Comparison of ENCODE assay signal across 15 cellular contexts in genomic region chr3:27623085-27623753, GRCh38.
DNase-seq lines count a peak whose midpoint lies in the region; ATAC-seq, FAIRE-seq and TF ChIP-seq lines count a peak whose summit lies in the region.
"Had no signal": no experiment of that assay in that cellular context is flagged by ENCODE, and none has a peak within 500 bp of the region (broad histone marks: within the 10 kb centered on the region; RNA-seq: fewer than 3 reads in every experiment).

No MANE protein-coding gene starts in this region.

- peak overlapping the region; percentile 37; the same call in 1 of the 3 replicates for H2BK15ac ChIP-seq in IMR-90 (ENCODE audit: low read depth, low read length)

- peak overlapping the region; percentile 66; the same call in 1 of the 2 replicates for H2AK5ac ChIP-seq in IMR-90 (ENCODE audit: low read depth, low read length)

- CTCF ChIA-PET in IMR-90 (lab: Yijun Ruan, JAX), result no interaction called here

- no peak for TF ChIP-seq RAD21 in IMR-90 (IDR thresholded peaks at IDR 0.05; ENCODE audit: low read length)

- dilution Hi-C loops in IMR-90 (cut with HindIII; ENCODE audit: low sequenced_read_pairs, unreplicated experiment), result no loop called here

- H4K91ac ChIP-seq in IMR-90 (ENCODE audit: insufficient read depth, low read depth, low read length), result peak overlapping the region; percentile 13; the same call in 1 of the 2 replicates

- DNase-seq in IMR-90 (peak; percentile 28), bronchial epithelial cell (ENCODE audit: low read depth) (peak; percentile 26), hepatocyte (ENCODE audit: low spot score) (peak; percentile 19), T-helper 2 cell (no peak)
- DNase-seq in stimulated activated CD4-positive, alpha-beta T cell treated with anti-CD3 and anti-CD28 coated beads, Interleukin-4, amount 100 ng/mL, for 1 hour, result no peak
- DNase-seq: activated T-cell treated with anti-CD3 and anti-CD28 coated beads for 4 hours, COR-L47, endodermal cell, NCI-H1092, NCI-H526, thyroid gland had no signal

- H3K9me3 ChIP-seq in IMR-90 (ENCODE audit: control insufficient read depth, insufficient read depth, low read length) (no peaks in the 10 kb centered on the region), hepatocyte (ENCODE audit: low read depth) (no peaks in the 10 kb centered on the region), skeletal muscle tissue (ENCODE audit: control insufficient read depth in 3 of 3, low read length in 3 of 3) (no peaks in the 10 kb centered on the region)
- H3K9me3 ChIP-seq: thyroid gland had no signal

- no peak overlapping the region for H3K4me2 ChIP-seq in IMR-90 (ENCODE audit: low read depth, low read length)
- H3K4me2 ChIP-seq in hepatocyte, result no peak overlapping the region

- POLR2A ChIA-PET in IMR-90 (lab: Charles Lee; ENCODE audit: unreplicated experiment), result no interaction called here

- H3K79me1 ChIP-seq in IMR-90 (ENCODE audit: low read depth in 1 of 2, low read length in 2 of 2), result no peaks in the 10 kb centered on the region

- peak overlapping the region; percentile 36; the same call in 1 of the 2 replicates for H2BK20ac ChIP-seq in IMR-90 (ENCODE audit: low read depth, low read length)

- ATAC-seq in IMR-90 (ENCODE audit: low read depth), result peak; percentile 36
- ATAC-seq in HG03565 (IDR thresholded peaks at IDR 0.05; ENCODE audit: unreplicated experiment), result no peak
- ATAC-seq: WTC11 had no signal

- intact Hi-C loops in IMR-90 (cut with micrococcal nuclease), result no loop called here

- H3K9me1 ChIP-seq in IMR-90 (ENCODE audit: insufficient read depth, low read length), result 0 out of 2 replicates have a peak, but pooled peaks cover 5% of the 10 kb centered on the region

- peak overlapping the region; percentile 50 for H3K4ac ChIP-seq in IMR-90 (ENCODE audit: low read depth, low read length)

- H4K20me1 ChIP-seq in IMR-90 (ENCODE audit: insufficient read depth, low read length) (no peaks in the 10 kb centered on the region), hepatocyte (ENCODE audit: insufficient read depth, poor library complexity, severe bottlenecking) (no peaks in the 10 kb centered on the region)

- H3K18ac ChIP-seq in IMR-90 (ENCODE audit: low read depth, low read length), result peak overlapping the region; percentile 29; the same call in 1 of the 2 replicates

- peak overlapping the region; percentile 20; the same call in 1 of the 2 replicates for H2BK120ac ChIP-seq in IMR-90 (ENCODE audit: low read depth, low read length)

- in situ Hi-C loops in IMR-90 (cut with MboI; ENCODE audit: low sequenced_read_pairs), result no loop called here

- TF ChIP-seq CTCF in IMR-90 (conservative IDR thresholded peaks at IDR 0.05; ENCODE audit: low read depth, low read length) (no peak), bronchial epithelial cell (IDR thresholded peaks at IDR 0.05; ENCODE audit: insufficient read depth, low read length, severe bottlenecking) (no peak), hepatocyte (IDR thresholded peaks at IDR 0.05; ENCODE audit: poor library complexity) (no peak)

- H3K79me2 ChIP-seq in hepatocyte, result no peaks in the 10 kb centered on the region

- TF ChIP-seq POLR2A in IMR-90 (IDR thresholded peaks at IDR 0.05; ENCODE audit: low read depth, low read length), result no peak

- FAIRE-seq in bronchial epithelial cell (lab: Jason Lieb, UNC), result no peak
- FAIRE-seq: H54 had no signal

- peak overlapping the region; percentile 73 for H2AFZ ChIP-seq in IMR-90 (replicated peaks; ENCODE audit: low read length, poor library complexity)
- peak overlapping the region; percentile 15 for H2AFZ ChIP-seq in hepatocyte

- H3K23ac ChIP-seq in IMR-90 (ENCODE audit: low read depth, low read length), result peak overlapping the region; percentile 64; the same call in 1 of the 2 replicates

- WGBS in IMR-90 (ENCODE audit: extremely low coverage in 2 of 2, insufficient read length in 1 of 2), 2 experiments, result 67% methylated on average over 1 of the region's 4 CpGs; no CpG with 5 or more reads in 1 of the 2 experiments
- WGBS in hepatocyte (ENCODE audit: low lambda C conversion rate, missing lambda C conversion rate), result 44% methylated on average over 4 of the region's 4 CpGs

- H3K36me3 ChIP-seq in IMR-90 (ENCODE audit: control insufficient read depth, insufficient read depth, low read length), result no peaks in the 10 kb centered on the region
- no peaks in the 10 kb centered on the region for H3K36me3 ChIP-seq in bronchial epithelial cell (ENCODE audit: control insufficient read depth, insufficient read depth, low read length)
- H3K36me3 ChIP-seq in hepatocyte (replicated peaks; ENCODE audit: insufficient read depth, low read depth), result no peaks in the 10 kb centered on the region
- no peaks in the 10 kb centered on the region for H3K36me3 ChIP-seq in skeletal muscle tissue (ENCODE audit: control insufficient read depth in 3 of 3, insufficient read depth in 3 of 3, low read length in 3 of 3)
- H3K36me3 ChIP-seq: thyroid gland had no signal

- H3K9ac ChIP-seq in IMR-90 (ENCODE audit: low read depth, low read length) (no peak overlapping the region), skeletal muscle tissue (ENCODE audit: low read depth in 1 of 3, low read length in 3 of 3) (no peak overlapping the region)

- no peaks in the 10 kb centered on the region for H3K27me3 ChIP-seq in IMR-90 (ENCODE audit: control insufficient read depth, insufficient read depth, low read length)
- no peaks in the 10 kb centered on the region for H3K27me3 ChIP-seq in bronchial epithelial cell (ENCODE audit: control insufficient read depth, insufficient read depth, low read length)
- H3K27me3 ChIP-seq in hepatocyte, result no peaks in the 10 kb centered on the region
- no peaks in the 10 kb centered on the region for H3K27me3 ChIP-seq in skeletal muscle tissue (ENCODE audit: control insufficient read depth in 3 of 3, insufficient read depth in 3 of 3, low read length in 3 of 3)
- H3K27me3 ChIP-seq: thyroid gland had no signal

- H3K27ac ChIP-seq in IMR-90 (ENCODE audit: insufficient read depth, low read length) (no peak overlapping the region), hepatocyte (peak overlapping the region; percentile 69), skeletal muscle tissue (ENCODE audit: low read depth, low read length) (peak overlapping the region; percentile 47)

- H3K9me2 ChIP-seq in hepatocyte (replicated peaks; ENCODE audit: insufficient read depth), result no peaks in the 10 kb centered on the region

- H4K8ac ChIP-seq in IMR-90 (ENCODE audit: low read depth in 2 of 2, low read length in 2 of 2), result peak overlapping the region in 1 of 2 experiments; percentile 81; a peak in 2 of 4 replicates

- peak overlapping the region; percentile 8 for H3K14ac ChIP-seq in IMR-90 (replicated peaks; ENCODE audit: low read depth, low read length)

- H3K56ac ChIP-seq in IMR-90 (ENCODE audit: extremely low read depth, insufficient read depth, low read length), result no peak overlapping the region

- H2BK5ac ChIP-seq in IMR-90 (ENCODE audit: low read depth, low read length, poor library complexity, severe bottlenecking), result peak overlapping the region; percentile 55

- BruUV-seq in IMR-90 (replicated peaks; lab: Mats Ljungman, UMichigan), result no TSS peak

- H3K4me1 ChIP-seq in IMR-90 (ENCODE audit: control insufficient read depth, insufficient read depth, low read length) (peaks cover 2% of the 10 kb centered on the region; the same call in 1 of the 2 replicates), hepatocyte (ENCODE audit: insufficient read depth) (no peaks in the 10 kb centered on the region), skeletal muscle tissue (ENCODE audit: control insufficient read depth in 3 of 3, insufficient read depth in 3 of 3, low read length in 3 of 3) (peaks cover 0 to 7% (median 0%) of the 10 kb centered on the region in 3 donors)

- H3K4me3 ChIP-seq in IMR-90 (ENCODE audit: insufficient read depth, low read depth, low read length) (no peak overlapping the region), bronchial epithelial cell (ENCODE audit: low read depth, low read length) (no peak overlapping the region), hepatocyte (no peak overlapping the region), skeletal muscle tissue (ENCODE audit: low read length in 3 of 3) (no peak overlapping the region)
- H3K4me3 ChIP-seq: thyroid gland had no signal

- H2AK9ac ChIP-seq in IMR-90 (replicated peaks; ENCODE audit: low read depth, low read length, poor library complexity), result no peak overlapping the region

- H4K5ac ChIP-seq in IMR-90 (ENCODE audit: low read depth, low read length), result peak overlapping the region; percentile 25; the same call in 1 of the 2 replicates

TF ChIP-seq in IMR-90, 13 proteins besides CTCF, POLR2A, EP300 and RAD21 (continues in another document):
- no peak for TF ChIP-seq RCOR1 (IDR thresholded peaks at IDR 0.05; ENCODE audit: insufficient replicate concordance, low read length)
- TF ChIP-seq MXI1 (IDR thresholded peaks at IDR 0.05; ENCODE audit: borderline replicate concordance, low read depth, low read length), result no peak
- no peak for TF ChIP-seq FOS (IDR thresholded peaks at IDR 0.05; ENCODE audit: low read depth, low read length)
- TF ChIP-seq, protein P1, sequence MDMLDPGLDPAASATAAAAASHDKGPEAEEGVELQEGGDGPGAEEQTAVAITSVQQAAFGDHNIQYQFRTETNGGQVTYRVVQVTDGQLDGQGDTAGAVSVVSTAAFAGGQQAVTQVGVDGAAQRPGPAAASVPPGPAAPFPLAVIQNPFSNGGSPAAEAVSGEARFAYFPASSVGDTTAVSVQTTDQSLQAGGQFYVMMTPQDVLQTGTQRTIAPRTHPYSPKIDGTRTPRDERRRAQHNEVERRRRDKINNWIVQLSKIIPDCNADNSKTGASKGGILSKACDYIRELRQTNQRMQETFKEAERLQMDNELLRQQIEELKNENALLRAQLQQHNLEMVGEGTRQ (IDR thresholded peaks at IDR 0.05; ENCODE audit: low read depth, low read length), result no peak
- no peak for TF ChIP-seq MAFK (IDR thresholded peaks at IDR 0.05; ENCODE audit: low read depth, low read length)
- TF ChIP-seq CHD1 (IDR thresholded peaks at IDR 0.05; ENCODE audit: low read depth, low read length), result no peak
- TF ChIP-seq RFX5 (IDR thresholded peaks at IDR 0.05; ENCODE audit: low read depth, low read length), result no peak
- TF ChIP-seq MAZ (IDR thresholded peaks at IDR 0.05; ENCODE audit: borderline replicate concordance, low read depth, low read length), result no peak
- TF ChIP-seq ELK1 (IDR thresholded peaks at IDR 0.05; ENCODE audit: borderline replicate concordance, low read depth, low read length), result no peak
- no peak for TF ChIP-seq CEBPB (IDR thresholded peaks at IDR 0.05; ENCODE audit: low read depth, low read length)
- no peak for TF ChIP-seq SMC3 (IDR thresholded peaks at IDR 0.05; ENCODE audit: low read depth, low read length)

Comparison
In these comparisons a context has a peak if more than half of its experiments do, and no peak if none do; other contexts are left out.
1. DNase-seq: peak in IMR-90 (single experiment), bronchial epithelial cell (single experiment) and hepatocyte (single experiment); none in T-helper 2 cell (0 of 5) and stimulated activated CD4-positive, alpha-beta T cell treated with anti-CD3 and anti-CD28 coated beads, Interleukin-4, amount 100 ng/mL, for 1 hour (single experiment).